ENCODE assay signal across 1 cellular context in genomic region chr16:56643080-56643778, GRCh38.
TF ChIP-seq lines count a peak whose summit lies in the region.

No MANE protein-coding gene starts in this region.

TF ChIP-seq in HCT116, 20 proteins besides CTCF, POLR2A, EP300 and RAD21 (continued from another document):
- TF ChIP-seq REST (IDR thresholded peaks at IDR 0.05; ENCODE audit: low read depth) (no peak), YY1 (IDR thresholded peaks at IDR 0.05; ENCODE audit: extremely low read depth, insufficient replicate concordance, low read depth, low read length) (peak; percentile 21), SIN3A (IDR thresholded peaks at IDR 0.05; ENCODE audit: low read depth) (no peak), ELF1 (IDR thresholded peaks at IDR 0.05; ENCODE audit: borderline replicate concordance, low read depth) (no peak), POLR2AphosphoS5 (IDR thresholded peaks at IDR 0.05; ENCODE audit: low read depth, low read length) (peak; percentile 50), ZFX (IDR thresholded peaks at IDR 0.05) (no peak), EZH2 (IDR thresholded peaks at IDR 0.05) (no peak), TCF7L2 (IDR thresholded peaks at IDR 0.05; ENCODE audit: borderline replicate concordance, extremely low read depth, insufficient read depth, insufficient read length) (no peak), ZBTB33 (IDR thresholded peaks at IDR 0.05; ENCODE audit: extremely low read depth, insufficient replicate concordance, low read length) (no peak), CEBPB (IDR thresholded peaks at IDR 0.05; ENCODE audit: low read depth) (no peak), FOSL1 (IDR thresholded peaks at IDR 0.05; ENCODE audit: low read depth) (no peak), SRF (IDR thresholded peaks at IDR 0.05; ENCODE audit: low read depth) (no peak), MAX (IDR thresholded peaks at IDR 0.05) (peak; percentile 83)
